In genomic region chr11:75525433-75526191, GRCh38 we compare ENCODE assay signal across 8 cellular contexts.
A peak's percentile ranks its signal among the peaks of the same experiment; 100 is the strongest.
DNase-seq lines count a peak whose midpoint lies in the region; ATAC-seq and TF ChIP-seq lines count a peak whose summit lies in the region.

Gene GDPD5, minus strand, starts transcription at chr11:75525941. Its CDS starts 48,206 bp downstream, at chr11:75477735.

- DNase-seq in AG09319 (ENCODE audit: extremely low read depth, low read depth) (peak; percentile 35), NCI-H446 (lab: John Stamatoyannopoulos, UW) (peak; percentile 48 to 92), choroid plexus epithelial cell (ENCODE audit: low read depth) (peak; percentile 70), left kidney (ENCODE audit: low read depth, low spot score) (peak; percentile 94)
- peak; percentile 76 for DNase-seq in activated CD4-positive, alpha-beta T cell treated with anti-CD3 and anti-CD28 coated beads for 1 hour
- DNase-seq in stimulated activated CD4-positive, alpha-beta T cell treated with anti-CD3 and anti-CD28 coated beads, Interleukin-1b, Interleukin-23, amount 100 ng/mL, for 48 hours = peak; percentile 88

- peak within 1 kb of the TSS; percentile 67 for H3K4me3 ChIP-seq in choroid plexus epithelial cell (ENCODE audit: low read depth, low read length)

- ATAC-seq in GM19023 (IDR thresholded peaks at IDR 0.05; ENCODE audit: unreplicated experiment) (peak; percentile 80), HG03342 (IDR thresholded peaks at IDR 0.05; ENCODE audit: unreplicated experiment) (peak; percentile 68)

- peak; percentile 29 for TF ChIP-seq CTCF in AG09319 (IDR thresholded peaks at IDR 0.05; ENCODE audit: low read depth, low read length)
- TF ChIP-seq CTCF in choroid plexus epithelial cell (conservative IDR thresholded peaks at IDR 0.05; ENCODE audit: low read depth, low read length) = peak; percentile 48

Comparison
In these comparisons a context has a peak if more than half of its experiments do, and no peak if none do; other contexts are left out.
1. Peak in every context shown above with its lines: DNase-seq, ATAC-seq and H3K4me3 ChIP-seq.
2. DNase-seq: peak in every context shown above with its lines; median percentile 94 in left kidney; 88 in stimulated activated CD4-positive, alpha-beta T cell treated with anti-CD3 and anti-CD28 coated beads, Interleukin-1b, Interleukin-23, amount 100 ng/mL, for 48 hours; 76 in activated CD4-positive, alpha-beta T cell treated with anti-CD3 and anti-CD28 coated beads for 1 hour; 70 in NCI-H446; 70 in choroid plexus epithelial cell; 35 in AG09319.